ENCODE assay signal across 24 cellular contexts in the genomic region with DNA sequence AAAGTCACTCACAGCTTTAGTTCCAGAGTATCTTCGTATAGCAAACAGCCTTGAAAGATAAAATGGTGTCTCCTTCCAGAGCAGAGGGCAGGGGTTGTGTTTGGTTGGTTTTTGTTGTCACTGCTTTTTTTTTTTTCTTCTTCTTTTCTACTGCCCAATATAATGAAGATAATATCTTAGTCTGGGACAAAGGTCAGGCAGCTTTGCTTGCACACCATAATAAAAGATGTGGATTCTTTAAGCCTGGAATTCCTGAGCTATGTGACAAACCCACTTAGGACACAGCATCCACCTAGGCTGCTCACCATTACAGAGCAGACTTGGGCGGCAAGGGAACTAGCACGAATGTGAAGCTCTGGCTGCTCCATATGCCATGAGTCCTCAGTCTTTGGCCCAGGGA.
DNase-seq lines count a peak whose midpoint lies in the region; ATAC-seq, FAIRE-seq and TF ChIP-seq lines count a peak whose summit lies in the region.
"Had no signal": no experiment of that assay in that cellular context is flagged by ENCODE, and none has a peak within 500 bp of the region (broad histone marks: within the 10 kb centered on the region; RNA-seq: fewer than 3 reads in every experiment).

No MANE protein-coding gene starts in this region.

- no peaks in the 10 kb centered on the region for H3K79me2 ChIP-seq in hepatocyte

- no peak overlapping the region for H3K14ac ChIP-seq in neuronal stem cell (ENCODE audit: low read length)

- no peaks in the 10 kb centered on the region for H4K20me1 ChIP-seq in hepatocyte (ENCODE audit: insufficient read depth, poor library complexity, severe bottlenecking)

- H2BK12ac ChIP-seq in neuronal stem cell (ENCODE audit: low read length) = no peak overlapping the region

- no peaks in the 10 kb centered on the region for H3K79me1 ChIP-seq in neuronal stem cell (ENCODE audit: low read depth, low read length)

- H4K91ac ChIP-seq in neuronal stem cell (ENCODE audit: low read depth, low read length, poor library complexity) = no peak overlapping the region

- ATAC-seq in HG03196 (IDR thresholded peaks at IDR 0.05; ENCODE audit: unreplicated experiment) = no peak
- no peak for ATAC-seq in GM18511 (IDR thresholded peaks at IDR 0.05; ENCODE audit: unreplicated experiment)
- ATAC-seq: GM12878 had no signal

- WGBS in hepatocyte (ENCODE audit: low lambda C conversion rate, missing lambda C conversion rate) = 59% methylated on average over 3 of the region's 3 CpGs
- WGBS in neuronal stem cell (ENCODE audit: extremely low coverage in 2 of 2, insufficient read length in 2 of 2, insufficient replicate concordance in 1 of 2), 2 donors = no CpG with 5 or more reads among the region's 3 CpGs

- H2AK5ac ChIP-seq in neuronal stem cell (ENCODE audit: low read depth, low read length) = no peak overlapping the region

- TF ChIP-seq CTCF in 22Rv1 (IDR thresholded peaks at IDR 0.05) (no peak), hepatocyte (IDR thresholded peaks at IDR 0.05; ENCODE audit: poor library complexity) (no peak)

- H3K4ac ChIP-seq in neuronal stem cell (ENCODE audit: low read length) = no peak overlapping the region

- no peak overlapping the region for H2AFZ ChIP-seq in hepatocyte
- peak overlapping the region; percentile 3 for H2AFZ ChIP-seq in neuronal stem cell (ENCODE audit: low read length)
- H2AFZ ChIP-seq: GM23248 had no signal

- no peak for FAIRE-seq in RCC 7860 (lab: Jason Lieb, UNC)
- FAIRE-seq: A204.1, GM12878, GM19239, HTR-8/SVneo had no signal

- no peak overlapping the region for H3K18ac ChIP-seq in neuronal stem cell (ENCODE audit: low read length)

- peak; percentile 26 for DNase-seq in HT-29 (ENCODE audit: low spot score)
- DNase-seq in hepatocyte (ENCODE audit: low spot score) = peak; percentile 53
- no peak for DNase-seq in neuronal stem cell (ENCODE audit: low spot score)
- no peak for DNase-seq in NCI-H187 treated with DMSO at 0.1 percent for 48 hours (lab: John Stamatoyannopoulos, UW)
- no peak for DNase-seq in RCC 7860 (ENCODE audit: low spot score)
- DNase-seq: ACHN; BE2C; C1 segment of cervical spinal cord; CD4-positive, CD25-positive, alpha-beta regulatory T cell; CD8-positive, alpha-beta memory T cell; COR-L47; DMS153; DMS79 treated with DMSO at 0.1 percent for 48 hours; GM23248; KG1 had no signal

- no peak overlapping the region for H3K9ac ChIP-seq in neuronal stem cell (ENCODE audit: low read depth, low read length, poor library complexity)
- H3K9ac ChIP-seq: GM23248 had no signal

- H3K27me3 ChIP-seq in hepatocyte = no peaks in the 10 kb centered on the region
- no peaks in the 10 kb centered on the region for H3K27me3 ChIP-seq in neuronal stem cell (ENCODE audit: control insufficient read depth in 3 of 3, insufficient read depth in 3 of 3, low read depth in 1 of 3, low read length in 3 of 3)
- H3K27me3 ChIP-seq: BE2C had no signal

- H2BK5ac ChIP-seq in neuronal stem cell (ENCODE audit: low read length) = no peak overlapping the region

- no peak overlapping the region for H2BK15ac ChIP-seq in neuronal stem cell (ENCODE audit: low read length)

- no peak overlapping the region for H3K4me3 ChIP-seq in hepatocyte
- H3K4me3 ChIP-seq in neuronal stem cell (ENCODE audit: low read length in 2 of 2) = no peak overlapping the region
- H3K4me3 ChIP-seq: GM12878, GM23248, HAP-1 had no signal

- peaks cover 7% of the 10 kb centered on the region for H3K4me1 ChIP-seq in hepatocyte (ENCODE audit: insufficient read depth)
- H3K4me1 ChIP-seq in neuronal stem cell (ENCODE audit: control insufficient read depth in 2 of 2, insufficient read depth in 1 of 2, low read depth in 1 of 2, low read length in 2 of 2) = peaks cover 0 to 3% of the 10 kb centered on the region in 2 donors
- H3K4me1 ChIP-seq: HAP-1 had no signal

- H3K4me2 ChIP-seq in hepatocyte (peak overlapping the region; percentile 35), neuronal stem cell (ENCODE audit: insufficient read depth, low read length, poor library complexity, severe bottlenecking) (no peak overlapping the region)

- H3K23ac ChIP-seq in neuronal stem cell (ENCODE audit: low read depth, low read length, poor library complexity) = no peak overlapping the region

- H4K8ac ChIP-seq in neuronal stem cell (ENCODE audit: low read depth, low read length) = no peak overlapping the region

- no peaks in the 10 kb centered on the region for H3K9me2 ChIP-seq in hepatocyte (replicated peaks; ENCODE audit: insufficient read depth)

- H3K27ac ChIP-seq in 22Rv1 = 0 out of 2 replicates have a peak overlapping the region, but pooled peaks have one; percentile 4
- peak overlapping the region; percentile 80 for H3K27ac ChIP-seq in hepatocyte
- no peak overlapping the region for H3K27ac ChIP-seq in neuronal stem cell (replicated peaks; ENCODE audit: low read length)
- H3K27ac ChIP-seq: GM23248, HL-60 had no signal

- H3K36me3 ChIP-seq in hepatocyte (replicated peaks; ENCODE audit: insufficient read depth, low read depth) = no peaks in the 10 kb centered on the region
- H3K36me3 ChIP-seq in neuronal stem cell (replicated peaks in 1 of 2; ENCODE audit: control insufficient read depth in 2 of 2, insufficient read depth in 2 of 2, low read length in 2 of 2) = no peaks in the 10 kb centered on the region
- H3K36me3 ChIP-seq: BE2C, HAP-1 had no signal

- no peak overlapping the region for H2BK120ac ChIP-seq in neuronal stem cell (ENCODE audit: low read depth, low read length)

- H3K9me3 ChIP-seq in hepatocyte (ENCODE audit: low read depth) (no peaks in the 10 kb centered on the region), neuronal stem cell (replicated peaks in 1 of 2; ENCODE audit: control insufficient read depth in 2 of 2, insufficient read depth in 1 of 2, low read depth in 1 of 2, low read length in 2 of 2) (peaks cover 0 to 3% of the 10 kb centered on the region in 2 donors)
- H3K9me3 ChIP-seq: BE2C, HAP-1 had no signal

Comparison
In these comparisons a context has a peak if more than half of its experiments do, and no peak if none do; other contexts are left out.
1. DNase-seq: peak in HT-29 (single experiment) and hepatocyte (single experiment); none in neuronal stem cell (single experiment), NCI-H187 treated with DMSO at 0.1 percent for 48 hours (single experiment) and RCC 7860 (single experiment).